In the genomic region with DNA sequence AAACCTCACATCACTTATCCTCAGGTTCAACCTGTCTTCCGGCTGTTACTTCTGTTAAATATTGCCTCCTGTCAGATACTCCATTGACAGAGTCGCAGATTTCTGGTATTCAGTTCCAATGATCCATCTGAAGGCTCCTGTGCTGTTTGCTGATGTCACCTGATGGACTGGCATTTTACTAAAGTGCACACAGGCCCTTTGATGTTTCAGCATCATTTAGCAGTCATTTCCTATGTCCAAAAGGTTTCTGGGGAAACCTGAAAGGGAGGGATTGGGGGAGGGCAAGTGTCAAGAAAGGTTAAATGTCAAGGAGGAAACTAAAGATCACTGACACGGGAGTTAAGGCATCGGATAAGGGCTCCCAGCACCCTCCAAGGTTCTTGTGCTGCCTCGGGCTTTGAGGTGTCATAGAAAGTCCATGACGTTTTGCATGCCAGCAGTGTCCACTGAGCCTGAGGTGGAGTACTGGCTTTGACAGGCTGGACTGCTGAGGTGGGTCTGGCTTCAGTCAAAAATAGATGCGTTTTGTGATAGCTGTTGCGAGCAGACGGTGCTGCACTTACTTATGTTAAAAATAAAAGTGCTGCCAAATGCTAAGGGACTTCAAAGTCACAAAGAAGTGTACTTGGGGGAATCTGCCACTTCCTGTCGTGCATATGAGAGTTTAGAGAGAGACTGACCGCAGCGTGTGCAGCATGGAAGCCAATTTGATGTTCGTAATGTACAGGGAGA, we compare ENCODE assay signal across 14 cellular contexts. TPM values are rescaled to one million over a fixed set of nuclear protein-coding genes. Genes with fewer than 3 reads are reported as not detected.
A peak's percentile ranks its signal among the peaks of the same experiment; 100 is the strongest.
DNase-seq lines count a peak whose midpoint lies in the region; ATAC-seq and TF ChIP-seq lines count a peak whose summit lies in the region.
"Had no signal": no experiment of that assay in that cellular context is flagged by ENCODE, and none has a peak within 500 bp of the region (broad histone marks: within the 10 kb centered on the region; RNA-seq: fewer than 3 reads in every experiment).

No MANE protein-coding gene starts in this region.

- H4K8ac ChIP-seq in mesenchymal stem cell (ENCODE audit: low read length): no peak overlapping the region

- H3K4me1 Mint-ChIP-seq in activated naive CD4-positive, alpha-beta T cell treated with anti-CD3 and anti-CD28 coated beads, Interleukin-2, amount 10 ng/mL, durations not matched to agents 7 days and 5 days: peaks cover 77% of the 10 kb centered on the region
- H3K4me1 Mint-ChIP-seq in activated CD8-positive, alpha-beta T cell treated with anti-CD3 and anti-CD28 coated beads for 36 hours (ENCODE audit: low read depth): peaks cover 85% of the 10 kb centered on the region
- peaks cover 95% of the 10 kb centered on the region for H3K4me1 Mint-ChIP-seq in stimulated activated naive CD8-positive, alpha-beta T cell treated with anti-CD3 and anti-CD28 coated beads, Interleukin-15, Interleukin-2, amounts not matched to agents 100 ng/mL and 50 ng/mL, for 24 hours (ENCODE audit: low read depth)

- no peak overlapping the region for H2BK15ac ChIP-seq in mesenchymal stem cell (ENCODE audit: low read depth, poor library complexity, severe bottlenecking)

- no peak overlapping the region for H2BK12ac ChIP-seq in mesenchymal stem cell (ENCODE audit: low read length in 2 of 2)

- POLR2A ChIA-PET in activated CD8-positive, alpha-beta T cell treated with anti-CD3 and anti-CD28 coated beads for 36 hours (lab: Charles Lee): interaction anchor here (0.9 kb wide), 1 partner anchor 92 kb away, joined by 3 read pairs; no protein-coding TSS in a partner anchor

- peaks cover 3% of the 10 kb centered on the region for H3K27me3 Mint-ChIP-seq in activated naive CD4-positive, alpha-beta T cell treated with anti-CD3 and anti-CD28 coated beads, Interleukin-2, amount 10 ng/mL, durations not matched to agents 7 days and 5 days
- H3K27me3 Mint-ChIP-seq in activated CD8-positive, alpha-beta T cell treated with anti-CD3 and anti-CD28 coated beads for 36 hours: no peaks in the 10 kb centered on the region
- no peaks in the 10 kb centered on the region for H3K27me3 Mint-ChIP-seq in stimulated activated naive CD8-positive, alpha-beta T cell treated with anti-CD3 and anti-CD28 coated beads, Interleukin-15, Interleukin-2, amounts not matched to agents 100 ng/mL and 50 ng/mL, for 24 hours

- H3K14ac ChIP-seq in mesenchymal stem cell (ENCODE audit: low read length in 2 of 2): no peak overlapping the region

- H3K27me3 ChIP-seq in BE2C (no peaks in the 10 kb centered on the region), mesenchymal stem cell (ENCODE audit: control insufficient read depth in 1 of 2, insufficient read depth in 1 of 2, low read length in 2 of 2) (no peaks in the 10 kb centered on the region)
- H3K27me3 ChIP-seq: SJSA1, upper lobe of left lung had no signal

- DNase-seq in activated naive CD4-positive, alpha-beta T cell treated with anti-CD3 and anti-CD28 coated beads, Interleukin-2, amount 10 ng/mL, durations not matched to agents 7 days and 5 days: peak; percentile 64
- no peak for DNase-seq in activated naive CD4-positive, alpha-beta T cell treated with Interleukin-2 at 50 U/mL for 16 hours
- peak; percentile 80 for DNase-seq in activated CD8-positive, alpha-beta T cell treated with anti-CD3 and anti-CD28 coated beads for 36 hours
- DNase-seq in left ventricle myocardium superior (no peak), A172 (ENCODE audit: low spot score) (no peak), BE2C (no peak), mesenchymal stem cell (no peak)
- DNase-seq: DMS79 treated with DMSO at 0.1 percent for 48 hours; psoas muscle; stimulated activated CD4-positive, alpha-beta T cell treated with anti-CD3 and anti-CD28 coated beads, Interleukin-15, amount 100 ng/mL, for 24 hours; upper lobe of left lung had no signal

- H2AFZ ChIP-seq in mesenchymal stem cell (ENCODE audit: low read depth, low read length): no peak overlapping the region

- no peak overlapping the region for H3K27ac ChIP-seq in mesenchymal stem cell (ENCODE audit: low read length, poor library complexity, severe bottlenecking)
- H3K27ac ChIP-seq: psoas muscle, SJSA1 had no signal

- H2BK5ac ChIP-seq in mesenchymal stem cell (ENCODE audit: low read depth, low read length, poor library complexity, severe bottlenecking): no peak overlapping the region

- H3K4me1 ChIP-seq in BE2C: no peaks in the 10 kb centered on the region; the same call in 1 of the 2 replicates
- no peaks in the 10 kb centered on the region for H3K4me1 ChIP-seq in mesenchymal stem cell (ENCODE audit: control insufficient read depth, insufficient read depth, low read depth, low read length)
- H3K4me1 ChIP-seq: psoas muscle, SJSA1 had no signal

- no peak for TF ChIP-seq CTCF in activated CD8-positive, alpha-beta T cell treated with anti-CD3 and anti-CD28 coated beads for 36 hours (IDR thresholded peaks at IDR 0.05)
- TF ChIP-seq CTCF in BE2C (IDR thresholded peaks at IDR 0.05; ENCODE audit: low read depth, low read length): no peak

- CTCF ChIA-PET in activated naive CD4-positive, alpha-beta T cell treated with anti-CD3 and anti-CD28 coated beads, Interleukin-2, amount 10 ng/mL, durations not matched to agents 7 days and 5 days (lab: Charles Lee): no interaction called here
- CTCF ChIA-PET in activated CD8-positive, alpha-beta T cell treated with anti-CD3 and anti-CD28 coated beads for 36 hours (lab: Charles Lee): no interaction called here

- no peak overlapping the region for H3K4me2 ChIP-seq in mesenchymal stem cell (ENCODE audit: low read length, poor library complexity, severe bottlenecking)

- no peak overlapping the region for H3K4ac ChIP-seq in mesenchymal stem cell (ENCODE audit: low read depth in 1 of 2, low read length in 2 of 2)

- 47% methylated on average over 13 of the region's 13 CpGs for WGBS in mesenchymal stem cell

- peak; percentile 40 for ATAC-seq in activated CD8-positive, alpha-beta T cell treated with anti-CD3 and anti-CD28 coated beads for 36 hours
- ATAC-seq in left ventricle myocardium superior: peak; percentile 20
- ATAC-seq: psoas muscle had no signal

- H2BK120ac ChIP-seq in mesenchymal stem cell (ENCODE audit: low read depth, low read length): no peak overlapping the region

- H3K18ac ChIP-seq in mesenchymal stem cell (ENCODE audit: low read depth in 1 of 2, low read length in 2 of 2): no peak overlapping the region

- H2AK5ac ChIP-seq in mesenchymal stem cell (ENCODE audit: low read length, severe bottlenecking): no peak overlapping the region

- peak overlapping the region; percentile 93 for H3K27ac Mint-ChIP-seq in activated naive CD4-positive, alpha-beta T cell treated with anti-CD3 and anti-CD28 coated beads, Interleukin-2, amount 10 ng/mL, durations not matched to agents 7 days and 5 days
- H3K27ac Mint-ChIP-seq in activated CD8-positive, alpha-beta T cell treated with anti-CD3 and anti-CD28 coated beads for 36 hours: peak overlapping the region; percentile 92
- peak overlapping the region; percentile 97 for H3K27ac Mint-ChIP-seq in stimulated activated naive CD8-positive, alpha-beta T cell treated with anti-CD3 and anti-CD28 coated beads, Interleukin-15, Interleukin-2, amounts not matched to agents 100 ng/mL and 50 ng/mL, for 24 hours

- intact Hi-C loops in activated CD8-positive, alpha-beta T cell treated with anti-CD3 and anti-CD28 coated beads for 36 hours (cut with micrococcal nuclease): loop anchor here (5.0 kb wide), 4 partner anchors 44 to 71 kb away; a partner anchor contains a TSS
- intact Hi-C loops in left ventricle myocardium superior (cut with micrococcal nuclease): no loop called here

- no peak overlapping the region for H4K91ac ChIP-seq in mesenchymal stem cell (ENCODE audit: low read length)

- H3K9me3 ChIP-seq in BE2C (no peaks in the 10 kb centered on the region), mesenchymal stem cell (ENCODE audit: control insufficient read depth, low read length) (no peaks in the 10 kb centered on the region)
- H3K9me3 ChIP-seq: psoas muscle, SJSA1, upper lobe of left lung had no signal

- H3K4me3 ChIP-seq in BE2C (ENCODE audit: low read depth, low read length) (no peak overlapping the region), mesenchymal stem cell (ENCODE audit: insufficient read depth in 1 of 2, low read depth in 1 of 2, low read length in 2 of 2) (no peak overlapping the region)
- H3K4me3 ChIP-seq: psoas muscle, SJSA1, upper lobe of left lung had no signal

- peak overlapping the region; percentile 7 for H3K4me3 Mint-ChIP-seq in activated naive CD4-positive, alpha-beta T cell treated with anti-CD3 and anti-CD28 coated beads, Interleukin-2, amount 10 ng/mL, durations not matched to agents 7 days and 5 days
- H3K4me3 Mint-ChIP-seq in activated CD8-positive, alpha-beta T cell treated with anti-CD3 and anti-CD28 coated beads for 36 hours: peak overlapping the region; percentile 62
- H3K4me3 Mint-ChIP-seq in stimulated activated naive CD8-positive, alpha-beta T cell treated with anti-CD3 and anti-CD28 coated beads, Interleukin-15, Interleukin-2, amounts not matched to agents 100 ng/mL and 50 ng/mL, for 24 hours: peak overlapping the region; percentile 79

- no peaks in the 10 kb centered on the region for H3K36me3 Mint-ChIP-seq in activated naive CD4-positive, alpha-beta T cell treated with anti-CD3 and anti-CD28 coated beads, Interleukin-2, amount 10 ng/mL, durations not matched to agents 7 days and 5 days
- peaks cover 2% of the 10 kb centered on the region for H3K36me3 Mint-ChIP-seq in activated CD8-positive, alpha-beta T cell treated with anti-CD3 and anti-CD28 coated beads for 36 hours (ENCODE audit: low read depth)
- H3K36me3 Mint-ChIP-seq in stimulated activated naive CD8-positive, alpha-beta T cell treated with anti-CD3 and anti-CD28 coated beads, Interleukin-15, Interleukin-2, amounts not matched to agents 100 ng/mL and 50 ng/mL, for 24 hours (ENCODE audit: low read depth): peaks cover under 1% of the 10 kb centered on the region

- H3K9me3 Mint-ChIP-seq in activated naive CD4-positive, alpha-beta T cell treated with anti-CD3 and anti-CD28 coated beads, Interleukin-2, amount 10 ng/mL, durations not matched to agents 7 days and 5 days: peaks cover 2% of the 10 kb centered on the region
- no peaks in the 10 kb centered on the region for H3K9me3 Mint-ChIP-seq in activated CD8-positive, alpha-beta T cell treated with anti-CD3 and anti-CD28 coated beads for 36 hours
- H3K9me3 Mint-ChIP-seq in stimulated activated naive CD8-positive, alpha-beta T cell treated with anti-CD3 and anti-CD28 coated beads, Interleukin-15, Interleukin-2, amounts not matched to agents 100 ng/mL and 50 ng/mL, for 24 hours: no peaks in the 10 kb centered on the region

- H3K23ac ChIP-seq in mesenchymal stem cell (ENCODE audit: low read length in 2 of 2): no peak overlapping the region

- no peaks in the 10 kb centered on the region for H3K79me1 ChIP-seq in mesenchymal stem cell (replicated peaks; ENCODE audit: low read length, poor library complexity, severe bottlenecking)

- H3K36me3 ChIP-seq in BE2C (no peaks in the 10 kb centered on the region), mesenchymal stem cell (ENCODE audit: control insufficient read depth in 1 of 2, insufficient read depth in 2 of 2, low read depth in 1 of 2, low read length in 2 of 2) (no peaks in the 10 kb centered on the region)
- H3K36me3 ChIP-seq: SJSA1, upper lobe of left lung had no signal

- no peak overlapping the region for H3K9ac ChIP-seq in mesenchymal stem cell (ENCODE audit: low read length)

RNA-seq across cellular contexts. Expression of a gene that starts 30.8 kb away (rescaled TPM):
- 100 to 1,000 TPM; 188 to 191 TPM for total RNA-seq in activated CD8-positive, alpha-beta T cell treated with anti-CD3 and anti-CD28 coated beads for 36 hours
- not detected for total RNA-seq in left ventricle myocardium superior
- total RNA-seq in A172 (2014; rRNA removed; shearing (Covaris generic)): not detected in 2 replicates
- polyA plus RNA-seq in BE2C (2012; ENCODE audit: insufficient read depth, insufficient read length, low read depth): 1.5 TPM
- polyA plus RNA-seq in mesenchymal stem cell (2013, experiment 1 of 2): not detected
- not detected for polyA plus RNA-seq in mesenchymal stem cell (2013, experiment 2 of 2)
- total RNA-seq: epithelial cell of proximal tubule, psoas muscle, SJSA1 had no signal
- polyA plus RNA-seq: psoas muscle had no signal

Comparison
In these comparisons a context has a peak if more than half of its experiments do, and no peak if none do; other contexts are left out.
1. DNase-seq: peak in activated naive CD4-positive, alpha-beta T cell treated with anti-CD3 and anti-CD28 coated beads, Interleukin-2, amount 10 ng/mL, durations not matched to agents 7 days and 5 days (single experiment) and activated CD8-positive, alpha-beta T cell treated with anti-CD3 and anti-CD28 coated beads for 36 hours (single experiment); none in activated naive CD4-positive, alpha-beta T cell treated with Interleukin-2 at 50 U/mL for 16 hours (single experiment), left ventricle myocardium superior (single experiment), A172 (single experiment), BE2C (single experiment) and mesenchymal stem cell (single experiment).
2. H3K4me3 Mint-ChIP-seq: peak in every context shown above with its lines; median percentile 79 in stimulated activated naive CD8-positive, alpha-beta T cell treated with anti-CD3 and anti-CD28 coated beads, Interleukin-15, Interleukin-2, amounts not matched to agents 100 ng/mL and 50 ng/mL, for 24 hours; 62 in activated CD8-positive, alpha-beta T cell treated with anti-CD3 and anti-CD28 coated beads for 36 hours; 7 in activated naive CD4-positive, alpha-beta T cell treated with anti-CD3 and anti-CD28 coated beads, Interleukin-2, amount 10 ng/mL, durations not matched to agents 7 days and 5 days.
3. RNA of a gene that starts 30.8 kb away (total RNA-seq): 188 to 191 TPM in activated CD8-positive, alpha-beta T cell treated with anti-CD3 and anti-CD28 coated beads for 36 hours; not detected in left ventricle myocardium superior (single experiment) and not detected in A172; every median in the first group is over 100 times any median in the second.
4. Peak in every context shown above with its lines, with median percentiles within 50 percentile points of each other: H3K27ac Mint-ChIP-seq.